Comparison of ENCODE assay signal across 8 cellular contexts in the genomic region with DNA sequence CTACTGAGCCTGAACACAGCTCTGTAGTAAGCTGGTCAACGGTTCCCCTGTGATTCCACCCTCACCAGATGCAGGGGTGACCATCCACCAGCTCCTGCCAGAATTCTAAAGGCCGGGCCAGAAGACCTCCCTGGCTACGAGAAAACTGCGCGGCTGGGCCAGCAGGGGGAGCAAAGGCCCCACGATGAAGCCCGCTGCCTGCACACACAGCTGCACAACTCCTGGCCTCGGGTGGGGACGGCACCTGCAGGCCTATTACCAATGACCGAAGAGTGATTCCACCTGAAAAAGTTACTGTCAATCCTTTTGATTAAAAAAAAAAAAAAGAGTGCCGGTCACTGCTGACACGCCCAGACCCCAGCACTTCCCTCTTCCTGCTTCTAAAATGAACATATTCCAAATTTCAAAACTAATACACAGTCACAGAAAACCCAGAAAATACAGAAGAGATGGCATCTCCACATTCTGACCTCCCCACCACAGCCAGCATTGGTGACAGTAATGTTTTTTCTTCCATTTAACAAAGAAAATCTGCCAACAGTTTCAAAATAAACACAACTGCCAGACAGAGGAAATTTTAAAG. TPM values are rescaled to one million over a fixed set of nuclear protein-coding genes. Genes with fewer than 3 reads are reported as not detected.
DNase-seq lines count a peak whose midpoint lies in the region; ATAC-seq and TF ChIP-seq lines count a peak whose summit lies in the region.

No MANE protein-coding gene starts in this region.

- H3K4me1 ChIP-seq in colonic mucosa (no peaks in the 10 kb centered on the region), liver (ENCODE audit: control insufficient read depth in 4 of 4, insufficient read depth in 4 of 4, low read length in 3 of 4) (no peaks in the 10 kb centered on the region)

- H3K27me3 ChIP-seq in colonic mucosa (no peaks in the 10 kb centered on the region), liver (ENCODE audit: control insufficient read depth in 4 of 4, insufficient read depth in 4 of 4, low read length in 3 of 4) (no peaks in the 10 kb centered on the region)

- TF ChIP-seq RAD21 in liver (IDR thresholded peaks at IDR 0.05): peak; percentile 80 to 88

- H3K9ac ChIP-seq in colonic mucosa (ENCODE audit: low read depth in 2 of 2, low read length in 2 of 2) (no peak overlapping the region), liver (ENCODE audit: low read depth in 1 of 2, low read length in 2 of 2) (no peak overlapping the region)

- H3K4me3 ChIP-seq in colonic mucosa (no peak overlapping the region), liver (ENCODE audit: low read depth in 1 of 3, low read length in 3 of 3) (no peak overlapping the region)

- peak; percentile 43; the same call in 1 of the 2 replicates for TF ChIP-seq CTCF in C4-2B (conservative IDR thresholded peaks at IDR 0.05)
- TF ChIP-seq CTCF in colonic mucosa (IDR thresholded peaks at IDR 0.05): peak; percentile 74
- TF ChIP-seq CTCF in liver (IDR thresholded peaks at IDR 0.05; ENCODE audit: low read depth, low read length, missing input control): peak; percentile 71

- H3K36me3 ChIP-seq in colonic mucosa: peaks cover 6% of the 10 kb centered on the region
- peaks cover 0 to 12% (median 6%) of the 10 kb centered on the region in 4 donors for H3K36me3 ChIP-seq in liver (ENCODE audit: control insufficient read depth in 4 of 4, insufficient read depth in 3 of 4, low read depth in 1 of 4, low read length in 3 of 4)

- WGBS in liver: 22% methylated on average over 12 of the region's 12 CpGs

- DNase-seq in NCI-H1092 treated with DMSO at 0.1 percent for 48 hours (lab: John Stamatoyannopoulos, UW): peak; percentile 37
- DNase-seq in activated CD4-positive, alpha-beta T cell treated with anti-CD3 and anti-CD28 coated beads for 4 hours: peak; percentile 53 to 55
- DNase-seq in colonic mucosa: peak; percentile 64
- DNase-seq in stimulated activated CD4-positive, alpha-beta T cell treated with anti-CD3 and anti-CD28 coated beads, TNF-alpha, amount 100 ng/mL, for 1 hour (ENCODE audit: low read depth in 3 of 3, low spot score in 1 of 3): peak; percentile 4 to 42 (median 27)

- no peak overlapping the region for H3K27ac ChIP-seq in C4-2B
- no peak overlapping the region for H3K27ac ChIP-seq in colonic mucosa
- no peak overlapping the region for H3K27ac ChIP-seq in liver (ENCODE audit: low read depth in 1 of 2, low read length in 2 of 2)

- ATAC-seq in GM21515 (IDR thresholded peaks at IDR 0.05; ENCODE audit: unreplicated experiment) (peak; percentile 62), GM18873 (IDR thresholded peaks at IDR 0.05; ENCODE audit: low FRiP score, unreplicated experiment) (no peak)

- intact Hi-C loops in colonic mucosa (cut with DNase I): loop anchor here (2.0 to 5.0 kb wide), 2 partner anchors 204 to 300 kb away; no protein-coding TSS in a partner anchor

- H3K9me3 ChIP-seq in colonic mucosa (no peaks in the 10 kb centered on the region), liver (ENCODE audit: control insufficient read depth in 4 of 4, low read length in 3 of 4) (no peaks in the 10 kb centered on the region)

TF ChIP-seq in liver, 16 proteins besides CTCF, POLR2A, EP300 and RAD21:
- TF ChIP-seq, protein P1, sequence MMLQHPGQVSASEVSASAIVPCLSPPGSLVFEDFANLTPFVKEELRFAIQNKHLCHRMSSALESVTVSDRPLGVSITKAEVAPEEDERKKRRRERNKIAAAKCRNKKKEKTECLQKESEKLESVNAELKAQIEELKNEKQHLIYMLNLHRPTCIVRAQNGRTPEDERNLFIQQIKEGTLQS (IDR thresholded peaks at IDR 0.05): no peak
- TF ChIP-seq EGR1 (IDR thresholded peaks at IDR 0.05; ENCODE audit: low read depth in 2 of 2) (no peak), RXRA (IDR thresholded peaks at IDR 0.05) (no peak), GABPA (IDR thresholded peaks at IDR 0.05 in 1 of 2, conservative IDR thresholded peaks at IDR 0.05 in 1 of 2) (no peak), FOXA2 (IDR thresholded peaks at IDR 0.05) (no peak), NR2F2 (IDR thresholded peaks at IDR 0.05) (no peak), JUND (IDR thresholded peaks at IDR 0.05) (no peak), HNF4A (conservative IDR thresholded peaks at IDR 0.05) (no peak)
- TF ChIP-seq, protein P2, sequence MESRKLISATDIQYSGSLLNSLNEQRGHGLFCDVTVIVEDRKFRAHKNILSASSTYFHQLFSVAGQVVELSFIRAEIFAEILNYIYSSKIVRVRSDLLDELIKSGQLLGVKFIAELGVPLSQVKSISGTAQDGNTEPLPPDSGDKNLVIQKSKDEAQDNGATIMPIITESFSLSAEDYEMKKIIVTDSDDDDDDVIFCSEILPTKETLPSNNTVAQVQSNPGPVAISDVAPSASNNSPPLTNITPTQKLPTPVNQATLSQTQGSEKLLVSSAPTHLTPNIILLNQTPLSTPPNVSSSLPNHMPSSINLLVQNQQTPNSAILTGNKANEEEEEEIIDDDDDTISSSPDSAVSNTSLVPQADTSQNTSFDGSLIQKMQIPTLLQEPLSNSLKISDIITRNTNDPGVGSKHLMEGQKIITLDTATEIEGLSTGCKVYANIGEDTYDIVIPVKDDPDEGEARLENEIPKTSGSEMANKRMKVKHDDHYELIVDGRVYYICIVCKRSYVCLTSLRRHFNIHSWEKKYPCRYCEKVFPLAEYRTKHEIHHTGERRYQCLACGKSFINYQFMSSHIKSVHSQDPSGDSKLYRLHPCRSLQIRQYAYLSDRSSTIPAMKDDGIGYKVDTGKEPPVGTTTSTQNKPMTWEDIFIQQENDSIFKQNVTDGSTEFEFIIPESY (IDR thresholded peaks at IDR 0.05): no peak
- TF ChIP-seq, protein P3, sequence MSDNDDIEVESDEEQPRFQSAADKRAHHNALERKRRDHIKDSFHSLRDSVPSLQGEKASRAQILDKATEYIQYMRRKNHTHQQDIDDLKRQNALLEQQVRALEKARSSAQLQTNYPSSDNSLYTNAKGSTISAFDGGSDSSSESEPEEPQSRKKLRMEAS (IDR thresholded peaks at IDR 0.05): no peak

RNA-seq across cellular contexts. Expression of a gene that starts 49.8 kb away (rescaled TPM):
- total RNA-seq in colonic mucosa: 10 to 100 TPM; 10.1 to 10.5 TPM
- total RNA-seq in liver: 10 to 100 TPM in 1 of 2 donors, 1 to 10 TPM in 1; 9.9 to 22.6 TPM
- polyA plus RNA-seq in liver: 1 to 10 TPM; 4.7 to 7.2 TPM
